Comparison of ENCODE assay signal across 22 cellular contexts in genomic region chr3:22621205-22621809, GRCh38.
A peak's percentile ranks its signal among the peaks of the same experiment; 100 is the strongest.
DNase-seq lines count a peak whose midpoint lies in the region; ATAC-seq, FAIRE-seq and TF ChIP-seq lines count a peak whose summit lies in the region.
"Had no signal": no experiment of that assay in that cellular context is flagged by ENCODE, and none has a peak within 500 bp of the region (broad histone marks: within the 10 kb centered on the region; RNA-seq: fewer than 3 reads in every experiment).

No MANE protein-coding gene starts in this region.

- DNase-seq in PC-9 = no peak
- no peak for DNase-seq in activated naive CD8-positive, alpha-beta T cell treated with anti-CD3 and anti-CD28 coated beads, Interleukin-2, amount 50 U/mL, for 24 hours
- DNase-seq in GM12891 (ENCODE audit: insufficient read length, low spot score) = no peak
- DNase-seq in chondrocyte (ENCODE audit: low spot score) = no peak
- no peak for DNase-seq in activated CD8-positive, alpha-beta T cell treated with anti-CD3 and anti-CD28 coated beads for 36 hours
- DNase-seq: ACHN; C1 segment of cervical spinal cord; CD8-positive, alpha-beta memory T cell; KG1; NCI-H1417 treated with DMSO at 0.1 percent for 48 hours; NCI-H187 treated with DMSO at 0.1 percent for 48 hours; NCI-H2227 treated with DMSO at 0.1 percent for 48 hours; NCI-H510A treated with DMSO at 0.1 percent for 48 hours; NCI-H774; SIG-M5; T-cell had no signal

- H3K4me3 Mint-ChIP-seq in activated naive CD8-positive, alpha-beta T cell treated with anti-CD3 and anti-CD28 coated beads, Interleukin-2, amount 50 U/mL, for 24 hours = no peak overlapping the region
- no peak overlapping the region for H3K4me3 Mint-ChIP-seq in chondrocyte (ENCODE audit: unreplicated experiment)
- no peak overlapping the region for H3K4me3 Mint-ChIP-seq in activated CD8-positive, alpha-beta T cell treated with anti-CD3 and anti-CD28 coated beads for 36 hours
- H3K4me3 Mint-ChIP-seq: CD8-positive, alpha-beta memory T cell; GM23338; T-cell had no signal

- no TSS peak for BruUV-seq in PC-9 (replicated peaks; lab: Mats Ljungman, UMichigan)

- no peaks in the 10 kb centered on the region for H3K4me1 Mint-ChIP-seq in activated naive CD8-positive, alpha-beta T cell treated with anti-CD3 and anti-CD28 coated beads, Interleukin-2, amount 50 U/mL, for 24 hours
- H3K4me1 Mint-ChIP-seq in chondrocyte (ENCODE audit: low read depth) = no peaks in the 10 kb centered on the region
- no peaks in the 10 kb centered on the region for H3K4me1 Mint-ChIP-seq in activated CD8-positive, alpha-beta T cell treated with anti-CD3 and anti-CD28 coated beads for 36 hours (ENCODE audit: low read depth)
- H3K4me1 Mint-ChIP-seq: CD8-positive, alpha-beta memory T cell; GM23338; T-cell had no signal

- H3K9me3 ChIP-seq in PC-9 (ENCODE audit: insufficient read depth, low read depth) = no peaks in the 10 kb centered on the region

- no peaks in the 10 kb centered on the region for H3K27me3 Mint-ChIP-seq in activated naive CD8-positive, alpha-beta T cell treated with anti-CD3 and anti-CD28 coated beads, Interleukin-2, amount 50 U/mL, for 24 hours
- peaks cover 9% of the 10 kb centered on the region for H3K27me3 Mint-ChIP-seq in chondrocyte (ENCODE audit: low read depth)
- H3K27me3 Mint-ChIP-seq in activated CD8-positive, alpha-beta T cell treated with anti-CD3 and anti-CD28 coated beads for 36 hours = no peaks in the 10 kb centered on the region
- H3K27me3 Mint-ChIP-seq: CD8-positive, alpha-beta memory T cell; T-cell had no signal

- H3K4me1 ChIP-seq in PC-9 (replicated peaks; ENCODE audit: insufficient read depth) = no peaks in the 10 kb centered on the region

- H3K36me3 Mint-ChIP-seq in activated naive CD8-positive, alpha-beta T cell treated with anti-CD3 and anti-CD28 coated beads, Interleukin-2, amount 50 U/mL, for 24 hours (ENCODE audit: low read depth) = no peaks in the 10 kb centered on the region
- no peaks in the 10 kb centered on the region for H3K36me3 Mint-ChIP-seq in chondrocyte (ENCODE audit: low read depth)
- H3K36me3 Mint-ChIP-seq in activated CD8-positive, alpha-beta T cell treated with anti-CD3 and anti-CD28 coated beads for 36 hours (ENCODE audit: low read depth) = no peaks in the 10 kb centered on the region
- H3K36me3 Mint-ChIP-seq: CD8-positive, alpha-beta memory T cell; T-cell had no signal

- peaks cover 3% of the 10 kb centered on the region for H3K9me3 Mint-ChIP-seq in activated naive CD8-positive, alpha-beta T cell treated with anti-CD3 and anti-CD28 coated beads, Interleukin-2, amount 50 U/mL, for 24 hours
- H3K9me3 Mint-ChIP-seq in chondrocyte (ENCODE audit: low read depth) = peaks cover 12% of the 10 kb centered on the region
- H3K9me3 Mint-ChIP-seq in activated CD8-positive, alpha-beta T cell treated with anti-CD3 and anti-CD28 coated beads for 36 hours = peaks cover 10% of the 10 kb centered on the region
- H3K9me3 Mint-ChIP-seq: GM23338 had no signal

- H3K79me2 ChIP-seq in PC-9 (ENCODE audit: low read depth) = no peaks in the 10 kb centered on the region

- CTCF ChIA-PET in PC-9 (lab: Charles Lee) = no interaction called here
- CTCF ChIA-PET in activated CD8-positive, alpha-beta T cell treated with anti-CD3 and anti-CD28 coated beads for 36 hours (lab: Charles Lee) = interaction anchor here (0.6 kb wide), 1 partner anchor 695 kb away, joined by 3 read pairs; no protein-coding TSS in a partner anchor

- TF ChIP-seq POLR2A in GM12891 (IDR thresholded peaks at IDR 0.05; ENCODE audit: low read depth, low read length) = no peak

- H3K9me2 ChIP-seq in PC-9 (ENCODE audit: insufficient read depth) = no peaks in the 10 kb centered on the region

- ATAC-seq in GM18868 (IDR thresholded peaks at IDR 0.05; ENCODE audit: unreplicated experiment) (peak; percentile 63), HG03280 (IDR thresholded peaks at IDR 0.05; ENCODE audit: unreplicated experiment) (peak; percentile 66)
- no peak for ATAC-seq in activated naive CD8-positive, alpha-beta T cell treated with anti-CD3 and anti-CD28 coated beads, Interleukin-2, amount 50 U/mL, for 24 hours
- ATAC-seq in activated CD8-positive, alpha-beta T cell treated with anti-CD3 and anti-CD28 coated beads for 36 hours = no peak
- ATAC-seq: GM23338, HCT116, SK-N-SH treated with all-trans-retinoic acid at 6 μM for 48 hours, T-cell had no signal

- no peak overlapping the region for H3K27ac Mint-ChIP-seq in activated naive CD8-positive, alpha-beta T cell treated with anti-CD3 and anti-CD28 coated beads, Interleukin-2, amount 50 U/mL, for 24 hours
- H3K27ac Mint-ChIP-seq in chondrocyte (ENCODE audit: unreplicated experiment) = no peak overlapping the region
- no peak overlapping the region for H3K27ac Mint-ChIP-seq in activated CD8-positive, alpha-beta T cell treated with anti-CD3 and anti-CD28 coated beads for 36 hours
- H3K27ac Mint-ChIP-seq: GM23338, T-cell had no signal

- peak overlapping the region; percentile 15; the same call in 1 of the 2 replicates for H3K4me2 ChIP-seq in PC-9
- H3K4me2 ChIP-seq: GM23338 had no signal

- no peak overlapping the region for H2AFZ ChIP-seq in PC-9
- H2AFZ ChIP-seq: GM23338 had no signal

- no peak for FAIRE-seq in GM12891 (lab: Jason Lieb, UNC)

- H3K27ac ChIP-seq in PC-9 = no peak overlapping the region
- H3K27ac ChIP-seq: RWPE1 had no signal

- no peaks in the 10 kb centered on the region for H4K20me1 ChIP-seq in PC-9 (ENCODE audit: insufficient read depth)

- H3K4me3 ChIP-seq in PC-9 = no peak overlapping the region
- H3K4me3 ChIP-seq: GM23338 had no signal

- POLR2A ChIA-PET in PC-9 (lab: Charles Lee; ENCODE audit: unreplicated experiment) = no interaction called here
- POLR2A ChIA-PET in activated CD8-positive, alpha-beta T cell treated with anti-CD3 and anti-CD28 coated beads for 36 hours (lab: Charles Lee) = interaction anchor here (0.6 kb wide), 1 partner anchor 36 kb away, joined by 3 read pairs; no protein-coding TSS in a partner anchor

- TF ChIP-seq CTCF in PC-9 (conservative IDR thresholded peaks at IDR 0.05) (no peak), chondrocyte (IDR thresholded peaks at IDR 0.05) (no peak)
- TF ChIP-seq CTCF in activated CD8-positive, alpha-beta T cell treated with anti-CD3 and anti-CD28 coated beads for 36 hours (IDR thresholded peaks at IDR 0.05) = no peak

- intact Hi-C loops in PC-9 (cut with micrococcal nuclease; ENCODE audit: unreplicated experiment) = no loop called here
- intact Hi-C loops in activated CD8-positive, alpha-beta T cell treated with anti-CD3 and anti-CD28 coated beads for 36 hours (cut with micrococcal nuclease) = no loop called here

- no peaks in the 10 kb centered on the region for H3K27me3 ChIP-seq in PC-9 (ENCODE audit: insufficient read depth, low read depth)

- no peaks in the 10 kb centered on the region for H3K36me3 ChIP-seq in PC-9 (ENCODE audit: low read depth)

- H3F3A ChIP-seq in PC-9 (ENCODE audit: insufficient read depth, low read depth) = no peaks in the 10 kb centered on the region

TF ChIP-seq in GM12891, 5 proteins besides CTCF, POLR2A, EP300 and RAD21:
- no peak for TF ChIP-seq SPI1 (IDR thresholded peaks at IDR 0.05; ENCODE audit: low read depth, low read length)
- TF ChIP-seq PAX5 (IDR thresholded peaks at IDR 0.05; ENCODE audit: insufficient read depth, low read length, severe bottlenecking) = no peak
- TF ChIP-seq POLR2AphosphoS5 (IDR thresholded peaks at IDR 0.05; ENCODE audit: low read depth, low read length) = no peak

Comparison
In these comparisons a context has a peak if more than half of its experiments do, and no peak if none do; other contexts are left out.
1. ATAC-seq: peak in GM18868 (single experiment) and HG03280 (single experiment); none in activated naive CD8-positive, alpha-beta T cell treated with anti-CD3 and anti-CD28 coated beads, Interleukin-2, amount 50 U/mL, for 24 hours (single experiment) and activated CD8-positive, alpha-beta T cell treated with anti-CD3 and anti-CD28 coated beads for 36 hours (single experiment).